Comparison of ENCODE assay signal across 18 cellular contexts in the genomic region with DNA sequence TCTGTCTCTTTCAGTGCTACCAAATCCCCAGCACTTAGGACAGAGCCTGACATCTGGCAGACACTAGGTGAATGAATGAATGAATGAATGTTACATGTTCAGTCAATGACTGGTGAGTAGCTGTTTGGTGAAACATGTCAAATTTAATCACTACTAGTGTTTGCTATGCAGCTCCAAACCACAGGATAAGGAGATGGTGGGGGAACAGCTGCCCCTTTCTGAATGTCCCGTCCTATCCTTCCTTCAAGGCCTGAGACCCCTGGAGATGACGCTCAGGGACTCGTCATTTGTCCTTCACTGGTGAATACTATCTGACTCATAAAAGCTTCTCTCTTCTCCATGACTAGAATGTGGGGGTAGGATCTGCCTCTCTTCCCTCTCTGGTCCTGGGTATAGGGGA.
DNase-seq lines count a peak whose midpoint lies in the region; ATAC-seq lines count a peak whose summit lies in the region.
"Had no signal": no experiment of that assay in that cellular context is flagged by ENCODE, and none has a peak within 500 bp of the region (broad histone marks: within the 10 kb centered on the region; RNA-seq: fewer than 3 reads in every experiment).

No MANE protein-coding gene starts in this region.

- no peaks in the 10 kb centered on the region for H3K36me3 Mint-ChIP-seq in activated T-helper 17 cell treated with anti-CD3 and anti-CD28 coated beads, Interleukin-2, amount 50 U/mL, for 72 hours (ENCODE audit: low read depth)
- H3K36me3 Mint-ChIP-seq in memory B cell, result no peaks in the 10 kb centered on the region
- H3K36me3 Mint-ChIP-seq: CD4-positive, alpha-beta memory T cell had no signal

- H3K9me3 Mint-ChIP-seq in activated T-helper 17 cell treated with anti-CD3 and anti-CD28 coated beads, Interleukin-2, amount 50 U/mL, for 72 hours, result no peaks in the 10 kb centered on the region
- H3K9me3 Mint-ChIP-seq in memory B cell, result no peaks in the 10 kb centered on the region
- H3K9me3 Mint-ChIP-seq: CD4-positive, alpha-beta memory T cell had no signal

- ATAC-seq in activated T-helper 17 cell treated with anti-CD3 and anti-CD28 coated beads, Interleukin-2, amount 50 U/mL, for 72 hours (replicated peaks), result peak; percentile 30
- no peak for ATAC-seq in memory B cell (ENCODE audit: low read depth)
- no peak for ATAC-seq in HG03196 (IDR thresholded peaks at IDR 0.05; ENCODE audit: unreplicated experiment)
- no peak for ATAC-seq in HG02973 (IDR thresholded peaks at IDR 0.05; ENCODE audit: unreplicated experiment)
- ATAC-seq: body of pancreas, esophagus mucosa, heart right ventricle had no signal

- H3K27ac Mint-ChIP-seq in activated T-helper 17 cell treated with anti-CD3 and anti-CD28 coated beads, Interleukin-2, amount 50 U/mL, for 72 hours, result peak overlapping the region; percentile 34
- peak overlapping the region; percentile 5 for H3K27ac Mint-ChIP-seq in memory B cell

- peak; percentile 44 for DNase-seq in AG20443 (ENCODE audit: low spot score)
- peak; percentile 92 for DNase-seq in ELR (ENCODE audit: low read depth)
- DNase-seq in memory B cell (ENCODE audit: low spot score in 2 of 2), result no peak
- DNase-seq in NCI-H146 treated with DMSO at 0.1 percent for 48 hours (lab: John Stamatoyannopoulos, UW; ENCODE audit: unreplicated experiment), result no peak
- no peak for DNase-seq in NCI-H446 treated with DMSO at 0.1 percent for 48 hours (lab: John Stamatoyannopoulos, UW)
- DNase-seq: activated CD4-positive, CD25-positive, alpha-beta regulatory T cell; body of pancreas; CD4-positive, alpha-beta memory T cell; heart right ventricle; Karpas-422; NCI-H2029; NCI-H526; occipital lobe; substantia nigra had no signal

- peak overlapping the region; percentile 56 for H3K4me3 Mint-ChIP-seq in activated T-helper 17 cell treated with anti-CD3 and anti-CD28 coated beads, Interleukin-2, amount 50 U/mL, for 72 hours
- no peak overlapping the region for H3K4me3 Mint-ChIP-seq in memory B cell
- H3K4me3 Mint-ChIP-seq: CD4-positive, alpha-beta memory T cell had no signal

- H3K27me3 Mint-ChIP-seq in activated T-helper 17 cell treated with anti-CD3 and anti-CD28 coated beads, Interleukin-2, amount 50 U/mL, for 72 hours, result no peaks in the 10 kb centered on the region
- no peaks in the 10 kb centered on the region for H3K27me3 Mint-ChIP-seq in memory B cell
- H3K27me3 Mint-ChIP-seq: CD4-positive, alpha-beta memory T cell had no signal

- H3K4me1 Mint-ChIP-seq in activated T-helper 17 cell treated with anti-CD3 and anti-CD28 coated beads, Interleukin-2, amount 50 U/mL, for 72 hours, result peaks cover 55% of the 10 kb centered on the region
- peaks cover 46% of the 10 kb centered on the region for H3K4me1 Mint-ChIP-seq in memory B cell

Comparison
In these comparisons a context has a peak if more than half of its experiments do, and no peak if none do; other contexts are left out.
1. DNase-seq: peak in AG20443 (single experiment) and ELR (single experiment); none in memory B cell (0 of 2), NCI-H146 treated with DMSO at 0.1 percent for 48 hours (single experiment) and NCI-H446 treated with DMSO at 0.1 percent for 48 hours (single experiment).